ENCODE assay signal across 31 cellular contexts in the genomic region with DNA sequence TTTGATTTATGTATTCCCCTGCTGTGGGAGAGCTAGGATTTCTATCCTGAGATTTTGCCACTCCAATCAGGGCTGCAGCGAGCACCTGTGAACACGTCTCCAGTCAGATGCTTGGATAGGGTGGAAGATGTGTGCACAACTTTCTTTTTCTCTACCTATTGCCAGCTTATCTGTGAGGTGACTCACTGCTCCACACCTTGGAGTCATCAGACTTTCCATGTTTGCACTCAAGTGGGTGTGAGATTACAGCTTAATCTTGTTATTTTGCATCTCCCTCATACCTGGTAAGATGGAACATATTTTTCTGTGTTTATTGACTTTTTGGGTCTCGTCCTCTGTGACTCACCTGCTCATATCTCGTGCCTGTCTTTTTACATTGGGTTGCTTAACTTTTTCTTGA. TPM values are rescaled to one million over a fixed set of nuclear protein-coding genes. Genes with fewer than 3 reads are reported as not detected.
DNase-seq lines count a peak whose midpoint lies in the region; ATAC-seq and TF ChIP-seq lines count a peak whose summit lies in the region.
"Had no signal": no experiment of that assay in that cellular context is flagged by ENCODE, and none has a peak within 500 bp of the region (broad histone marks: within the 10 kb centered on the region; RNA-seq: fewer than 3 reads in every experiment).

No MANE protein-coding gene starts in this region.

- CTCF ChIA-PET in Caco-2 (lab: Charles Lee): interaction anchor here (0.7 kb wide), 1 partner anchor 60 kb away, joined by 3 read pairs; no protein-coding TSS in a partner anchor
- CTCF ChIA-PET in activated naive CD4-positive, alpha-beta T cell treated with anti-CD3 and anti-CD28 coated beads, Interleukin-2, amount 10 ng/mL, durations not matched to agents 7 days and 5 days (lab: Charles Lee): no interaction called here

- H3K4me3 Mint-ChIP-seq in Caco-2 (ENCODE audit: unreplicated experiment): peak overlapping the region; percentile 25
- no peak overlapping the region for H3K4me3 Mint-ChIP-seq in chondrocyte (ENCODE audit: unreplicated experiment)
- no peak overlapping the region for H3K4me3 Mint-ChIP-seq in activated naive CD4-positive, alpha-beta T cell treated with anti-CD3 and anti-CD28 coated beads, Interleukin-2, amount 10 ng/mL, durations not matched to agents 7 days and 5 days
- H3K4me3 Mint-ChIP-seq: activated CD4-positive, alpha-beta T cell treated with anti-CD3 and anti-CD28 coated beads, Interleukin-2, amount 10 ng/mL, durations not matched to agents 24 days and 14 days; activated naive CD8-positive, alpha-beta T cell; activated T-helper 1 cell treated with anti-CD3 and anti-CD28 coated beads, Interleukin-12 subunit alpha, Interleukin-12 subunit beta, Interleukin-2, Interleukin-4 antibody, amounts not matched to agents 30 ng/mL and 10 ng/mL and 1 ng/mL, durations not matched to agents 14 hours and 24 hours and 36 hours; CD4-positive, alpha-beta T cell; HFFc6; mesothelial cell of epicardium; natural killer cell treated with Interleukin-12 subunit alpha and Interleukin-12 subunit beta and Interleukin-15 and Interleukin-18, amount 100 ng/mL, for 72 hours had no signal

- peaks cover 4% of the 10 kb centered on the region; the same call in 1 of the 2 replicates for H3K9me3 ChIP-seq in Caco-2
- H3K9me3 ChIP-seq: ovary, right lobe of liver, tibial artery had no signal

- peak in 1 of 2 experiments; percentile 43 for DNase-seq in Caco-2
- DNase-seq in DMS53 treated with DMSO at 0.1 percent for 48 hours (lab: John Stamatoyannopoulos, UW; ENCODE audit: unreplicated experiment): peak; percentile 23
- peak; percentile 2 for DNase-seq in chondrocyte (ENCODE audit: low spot score)
- peak; percentile 35 for DNase-seq in mucosa of gallbladder (ENCODE audit: low spot score)
- no peak for DNase-seq in activated naive CD4-positive, alpha-beta T cell treated with anti-CD3 and anti-CD28 coated beads, Interleukin-2, amount 10 ng/mL, durations not matched to agents 7 days and 5 days
- DNase-seq in activated CD8-positive, alpha-beta memory T cell treated with anti-CD3 and anti-CD28 coated beads for 24 hours: no peak
- DNase-seq: activated CD4-positive, alpha-beta T cell treated with anti-CD3 and anti-CD28 coated beads, Interleukin-2, amount 10 ng/mL, durations not matched to agents 24 days and 14 days; CD4-positive, alpha-beta T cell; cerebellar nuclear complex; HFFc6; KBM-7; MM.1S; NCI-H1436 treated with DMSO at 0.1 percent for 48 hours; NCI-H748 treated with DMSO at 0.1 percent for 48 hours; right lobe of liver; SHP77; stimulated activated naive CD8-positive, alpha-beta T cell treated with anti-CD3 and anti-CD28 coated beads, Interleukin-15, Interleukin-2, amounts not matched to agents 100 U/mL and 50 U/mL, for 24 hours; T-helper 9 cell; WERI-Rb-1 had no signal

- H3K4me1 Mint-ChIP-seq in Caco-2 (ENCODE audit: low read depth, unreplicated experiment): peaks cover 17% of the 10 kb centered on the region
- H3K4me1 Mint-ChIP-seq in chondrocyte (ENCODE audit: low read depth): peaks cover 12% of the 10 kb centered on the region
- H3K4me1 Mint-ChIP-seq in activated naive CD4-positive, alpha-beta T cell treated with anti-CD3 and anti-CD28 coated beads, Interleukin-2, amount 10 ng/mL, durations not matched to agents 7 days and 5 days: no peaks in the 10 kb centered on the region
- H3K4me1 Mint-ChIP-seq: activated CD4-positive, alpha-beta T cell treated with anti-CD3 and anti-CD28 coated beads, Interleukin-2, amount 10 ng/mL, durations not matched to agents 24 days and 14 days had no signal

- TF ChIP-seq CTCF in Caco-2 (IDR thresholded peaks at IDR 0.05; ENCODE audit: insufficient read depth in 1 of 2, low read depth in 1 of 2, low read length in 1 of 2, severe bottlenecking in 1 of 2, unreplicated experiment in 1 of 2): no peak
- no peak for TF ChIP-seq CTCF in chondrocyte (IDR thresholded peaks at IDR 0.05)

- H3K9me3 Mint-ChIP-seq in Caco-2 (ENCODE audit: unreplicated experiment) (peaks cover 32% of the 10 kb centered on the region), chondrocyte (ENCODE audit: low read depth) (peaks cover 35% of the 10 kb centered on the region)
- no peaks in the 10 kb centered on the region for H3K9me3 Mint-ChIP-seq in activated naive CD4-positive, alpha-beta T cell treated with anti-CD3 and anti-CD28 coated beads, Interleukin-2, amount 10 ng/mL, durations not matched to agents 7 days and 5 days
- H3K9me3 Mint-ChIP-seq: HFFc6 had no signal

- H3K27me3 Mint-ChIP-seq in Caco-2 (ENCODE audit: insufficient read depth, unreplicated experiment): no peaks in the 10 kb centered on the region
- H3K27me3 Mint-ChIP-seq in chondrocyte (ENCODE audit: low read depth): peaks cover 50% of the 10 kb centered on the region
- peaks cover 7% of the 10 kb centered on the region for H3K27me3 Mint-ChIP-seq in activated naive CD4-positive, alpha-beta T cell treated with anti-CD3 and anti-CD28 coated beads, Interleukin-2, amount 10 ng/mL, durations not matched to agents 7 days and 5 days

- H3K4me3 ChIP-seq in Caco-2 (ENCODE audit: low read depth, low read length): no peak overlapping the region
- H3K4me3 ChIP-seq: ascending aorta, heart left ventricle, ovary, right lobe of liver, tibial artery had no signal

- H3K27me3 ChIP-seq in Caco-2 (replicated peaks; ENCODE audit: control insufficient read depth, insufficient read depth, low read length): no peaks in the 10 kb centered on the region
- H3K27me3 ChIP-seq: ascending aorta, heart left ventricle, ovary, right lobe of liver had no signal

- no peak for ATAC-seq in HG02970 (IDR thresholded peaks at IDR 0.05; ENCODE audit: low FRiP score, unreplicated experiment)
- ATAC-seq: natural killer cell treated with Interleukin-12 subunit alpha and Interleukin-12 subunit beta and Interleukin-15 and Interleukin-18, amount 100 ng/mL, for 72 hours; stimulated activated naive CD8-positive, alpha-beta T cell treated with anti-CD3 and anti-CD28 coated beads, Interleukin-15, Interleukin-2, amounts not matched to agents 100 U/mL and 50 U/mL, for 24 hours had no signal

- H3K4me1 ChIP-seq in Caco-2: peaks cover 16% of the 10 kb centered on the region
- H3K4me1 ChIP-seq: ascending aorta, right lobe of liver, tibial artery had no signal

- H3K36me3 Mint-ChIP-seq in Caco-2 (ENCODE audit: insufficient read depth, unreplicated experiment): no peaks in the 10 kb centered on the region
- peaks cover 16% of the 10 kb centered on the region for H3K36me3 Mint-ChIP-seq in chondrocyte (ENCODE audit: low read depth)
- H3K36me3 Mint-ChIP-seq in activated naive CD4-positive, alpha-beta T cell treated with anti-CD3 and anti-CD28 coated beads, Interleukin-2, amount 10 ng/mL, durations not matched to agents 7 days and 5 days: no peaks in the 10 kb centered on the region
- H3K36me3 Mint-ChIP-seq: activated naive CD8-positive, alpha-beta T cell; mesothelial cell of epicardium had no signal

- no peaks in the 10 kb centered on the region for H3K36me3 ChIP-seq in Caco-2 (ENCODE audit: control insufficient read depth, insufficient read depth, low read length)
- H3K36me3 ChIP-seq: ascending aorta, heart left ventricle, ovary, right lobe of liver, tibial artery had no signal

- peak overlapping the region; percentile 43 for H3K27ac Mint-ChIP-seq in Caco-2 (ENCODE audit: unreplicated experiment)
- no peak overlapping the region for H3K27ac Mint-ChIP-seq in chondrocyte (ENCODE audit: unreplicated experiment)
- H3K27ac Mint-ChIP-seq in activated naive CD4-positive, alpha-beta T cell treated with anti-CD3 and anti-CD28 coated beads, Interleukin-2, amount 10 ng/mL, durations not matched to agents 7 days and 5 days: no peak overlapping the region
- H3K27ac Mint-ChIP-seq: activated CD4-positive, alpha-beta T cell treated with anti-CD3 and anti-CD28 coated beads, Interleukin-2, amount 10 ng/mL, durations not matched to agents 24 days and 14 days; activated naive CD8-positive, alpha-beta T cell; activated T-helper 1 cell treated with anti-CD3 and anti-CD28 coated beads, Interleukin-12 subunit alpha, Interleukin-12 subunit beta, Interleukin-2, Interleukin-4 antibody, amounts not matched to agents 30 ng/mL and 10 ng/mL and 1 ng/mL, durations not matched to agents 14 hours and 24 hours and 36 hours; CD4-positive, alpha-beta T cell; HFFc6; mesothelial cell of epicardium; natural killer cell treated with Interleukin-12 subunit alpha and Interleukin-12 subunit beta and Interleukin-15 and Interleukin-18, amount 100 ng/mL, for 72 hours had no signal

- intact Hi-C loops in Caco-2 (cut with micrococcal nuclease; ENCODE audit: unreplicated experiment): no loop called here

- POLR2A ChIA-PET in Caco-2 (lab: Charles Lee): no interaction called here

- no TSS peak for BruUV-seq in Caco-2 (replicated peaks; lab: Mats Ljungman, UMichigan)

RNA-seq across cellular contexts. Expression of a gene that starts 32.2 kb away (rescaled TPM):
- 14.3 and 14.7 TPM in 2 replicates for total RNA-seq in Caco-2 (2022)
- not detected in 3 replicates for total RNA-seq in chondrocyte
- not detected for total RNA-seq in mucosa of gallbladder
- total RNA-seq: activated CD4-positive, alpha-beta T cell treated with anti-CD3 and anti-CD28 coated beads, Interleukin-2, amount 10 ng/mL, durations not matched to agents 24 days and 14 days; activated T-helper 1 cell treated with anti-CD3 and anti-CD28 coated beads, Interleukin-12 subunit alpha, Interleukin-12 subunit beta, Interleukin-2, Interleukin-4 antibody, amounts not matched to agents 30 ng/mL and 10 ng/mL and 1 ng/mL, durations not matched to agents 14 hours and 24 hours and 36 hours; ascending aorta; CD4-positive, alpha-beta T cell; fibroblast of villous mesenchyme; G401; HFFc6; HT1080; mesothelial cell of epicardium; natural killer cell treated with Interleukin-12 subunit alpha and Interleukin-12 subunit beta and Interleukin-15 and Interleukin-18, amount 100 ng/mL, for 72 hours; right lobe of liver had no signal

Comparison
In these comparisons a context has a peak if more than half of its experiments do, and no peak if none do; other contexts are left out.
1. DNase-seq: peak in DMS53 treated with DMSO at 0.1 percent for 48 hours (single experiment), chondrocyte (single experiment) and mucosa of gallbladder (single experiment); none in activated naive CD4-positive, alpha-beta T cell treated with anti-CD3 and anti-CD28 coated beads, Interleukin-2, amount 10 ng/mL, durations not matched to agents 7 days and 5 days (single experiment) and activated CD8-positive, alpha-beta memory T cell treated with anti-CD3 and anti-CD28 coated beads for 24 hours (single experiment).
2. RNA of a gene that starts 32.2 kb away (total RNA-seq): 14.3 to 14.7 TPM in Caco-2; not detected in chondrocyte and not detected in mucosa of gallbladder (single experiment); every median in the first group is over 10 times any median in the second.